ENCODE assay signal across 10 cellular contexts in genomic region chr17:6648181-6648580, GRCh38. TPM values are rescaled to one million over a fixed set of nuclear protein-coding genes. Genes with fewer than 3 reads are reported as not detected.
A peak's percentile ranks its signal among the peaks of the same experiment; 100 is the strongest.
DNase-seq lines count a peak whose midpoint lies in the region; ATAC-seq lines count a peak whose summit lies in the region.
"Had no signal": no experiment of that assay in that cellular context is flagged by ENCODE, and none has a peak within 500 bp of the region (broad histone marks: within the 10 kb centered on the region; RNA-seq: fewer than 3 reads in every experiment).

No MANE protein-coding gene starts in this region.

- ATAC-seq in GM18909 (IDR thresholded peaks at IDR 0.05; ENCODE audit: poor library complexity, unreplicated experiment) = no peak

- peaks cover 56% of the 10 kb centered on the region for H3K36me3 Mint-ChIP-seq in activated CD4-positive, alpha-beta memory T cell treated with anti-CD3 and anti-CD28 coated beads, Interleukin-2, amount 10 ng/mL, durations not matched to agents 7 days and 5 days (ENCODE audit: low read depth)
- peaks cover 39% of the 10 kb centered on the region for H3K36me3 Mint-ChIP-seq in activated CD4-positive, alpha-beta memory T cell treated with anti-CD3 and anti-CD28 coated beads for 36 hours

- peak overlapping the region; percentile 37 for H3K27ac Mint-ChIP-seq in activated CD4-positive, alpha-beta memory T cell treated with anti-CD3 and anti-CD28 coated beads, Interleukin-2, amount 10 ng/mL, durations not matched to agents 7 days and 5 days
- no peak overlapping the region for H3K27ac Mint-ChIP-seq in activated CD4-positive, alpha-beta memory T cell treated with anti-CD3 and anti-CD28 coated beads for 36 hours

- CTCF ChIA-PET in activated CD4-positive, alpha-beta memory T cell treated with anti-CD3 and anti-CD28 coated beads, Interleukin-2, amount 10 ng/mL, durations not matched to agents 7 days and 5 days (lab: Charles Lee) = interaction anchor here (0.6 to 1.4 kb wide), 4 partner anchors 122 to 177 kb away, joined by 3 to 18 read pairs (median 6); no protein-coding TSS in a partner anchor
- CTCF ChIA-PET in activated CD4-positive, alpha-beta memory T cell treated with anti-CD3 and anti-CD28 coated beads for 36 hours (lab: Charles Lee) = interaction anchor here (1.0 to 1.2 kb wide), 2 partner anchors 12 to 175 kb away, joined by 3 to 5 read pairs; no protein-coding TSS in a partner anchor

- POLR2A ChIA-PET in activated CD4-positive, alpha-beta memory T cell treated with anti-CD3 and anti-CD28 coated beads, Interleukin-2, amount 10 ng/mL, durations not matched to agents 7 days and 5 days (lab: Charles Lee) = interaction anchor here (4.5 kb wide), 1 partner anchor 8 kb away, joined by 71 read pairs; the partner anchor contains the start of genes KIAA0753 and TXNDC17
- POLR2A ChIA-PET in activated CD4-positive, alpha-beta memory T cell treated with anti-CD3 and anti-CD28 coated beads for 36 hours (lab: Charles Lee) = no interaction called here

- intact Hi-C loops in activated CD4-positive, alpha-beta memory T cell treated with anti-CD3 and anti-CD28 coated beads for 36 hours (cut with micrococcal nuclease) = loop anchor here (5.0 kb wide), 1 partner anchor 176 kb away; no protein-coding TSS in a partner anchor

- H3K4me1 Mint-ChIP-seq in activated CD4-positive, alpha-beta memory T cell treated with anti-CD3 and anti-CD28 coated beads, Interleukin-2, amount 10 ng/mL, durations not matched to agents 7 days and 5 days = peaks cover 67% of the 10 kb centered on the region
- H3K4me1 Mint-ChIP-seq in activated CD4-positive, alpha-beta memory T cell treated with anti-CD3 and anti-CD28 coated beads for 36 hours (ENCODE audit: low read depth) = peaks cover 70% of the 10 kb centered on the region

- DNase-seq in activated CD4-positive, alpha-beta memory T cell treated with anti-CD3 and anti-CD28 coated beads, Interleukin-2, amount 10 ng/mL, durations not matched to agents 7 days and 5 days = no peak
- DNase-seq in activated CD4-positive, alpha-beta memory T cell treated with anti-CD3 and anti-CD28 coated beads for 36 hours = no peak
- DNase-seq in MV-4-11 (lab: John Stamatoyannopoulos, UW) = peak; percentile 20
- DNase-seq in cerebellar cortex (ENCODE audit: low spot score) = peak; percentile 21
- DNase-seq in renal cortical epithelial cell (ENCODE audit: low read depth) = peak; percentile 42
- DNase-seq in AG20443 (ENCODE audit: low spot score) = no peak
- no peak for DNase-seq in central memory CD4-positive, alpha-beta T cell
- DNase-seq: cerebellar nuclear complex had no signal

- H3K4me3 Mint-ChIP-seq in activated CD4-positive, alpha-beta memory T cell treated with anti-CD3 and anti-CD28 coated beads, Interleukin-2, amount 10 ng/mL, durations not matched to agents 7 days and 5 days = no peak overlapping the region
- H3K4me3 Mint-ChIP-seq in activated CD4-positive, alpha-beta memory T cell treated with anti-CD3 and anti-CD28 coated beads for 36 hours = no peak overlapping the region

- H3K27me3 Mint-ChIP-seq in activated CD4-positive, alpha-beta memory T cell treated with anti-CD3 and anti-CD28 coated beads, Interleukin-2, amount 10 ng/mL, durations not matched to agents 7 days and 5 days = no peaks in the 10 kb centered on the region
- H3K27me3 Mint-ChIP-seq in activated CD4-positive, alpha-beta memory T cell treated with anti-CD3 and anti-CD28 coated beads for 36 hours = no peaks in the 10 kb centered on the region

- no peaks in the 10 kb centered on the region for H3K9me3 Mint-ChIP-seq in activated CD4-positive, alpha-beta memory T cell treated with anti-CD3 and anti-CD28 coated beads, Interleukin-2, amount 10 ng/mL, durations not matched to agents 7 days and 5 days
- no peaks in the 10 kb centered on the region for H3K9me3 Mint-ChIP-seq in activated CD4-positive, alpha-beta memory T cell treated with anti-CD3 and anti-CD28 coated beads for 36 hours

RNA-seq across cellular contexts. Expression of gene MED31, which starts 3.2 kb away (rescaled TPM):
- total RNA-seq in activated CD4-positive, alpha-beta memory T cell treated with anti-CD3 and anti-CD28 coated beads, Interleukin-2, amount 10 ng/mL, durations not matched to agents 7 days and 5 days = 10 to 100 TPM; 26.0 to 26.3 TPM
- 10 to 100 TPM; 22.6 to 25.9 TPM for total RNA-seq in activated CD4-positive, alpha-beta memory T cell treated with anti-CD3 and anti-CD28 coated beads for 36 hours
- 8.5 and 16.8 TPM in 2 replicates for total RNA-seq in renal cortical epithelial cell

RNA-seq across cellular contexts. Expression of gene C17orf100, which starts 3.4 kb away (rescaled TPM):
- total RNA-seq in activated CD4-positive, alpha-beta memory T cell treated with anti-CD3 and anti-CD28 coated beads, Interleukin-2, amount 10 ng/mL, durations not matched to agents 7 days and 5 days = 1 to 10 TPM; 1.1 to 1.9 TPM
- total RNA-seq in activated CD4-positive, alpha-beta memory T cell treated with anti-CD3 and anti-CD28 coated beads for 36 hours = 1 to 10 TPM; 1.5 to 1.8 TPM
- 1.4 TPM in 1 of 2 replicates, not detected in the other for total RNA-seq in renal cortical epithelial cell
- total RNA-seq: skeletal muscle tissue had no signal

RNA-seq across cellular contexts. Expression of gene TXNDC17, which starts 7.3 kb away (rescaled TPM):
- total RNA-seq in activated CD4-positive, alpha-beta memory T cell treated with anti-CD3 and anti-CD28 coated beads, Interleukin-2, amount 10 ng/mL, durations not matched to agents 7 days and 5 days = 10 to 100 TPM; 70.6 to 71.1 TPM
- total RNA-seq in activated CD4-positive, alpha-beta memory T cell treated with anti-CD3 and anti-CD28 coated beads for 36 hours = 100 to 1,000 TPM; 107 to 123 TPM
- total RNA-seq in renal cortical epithelial cell = 137 and 152 TPM in 2 replicates

RNA-seq across cellular contexts. Expression of gene KIAA0753, which starts 7.7 kb away (rescaled TPM):
- 10 to 100 TPM; 13.0 to 14.6 TPM for total RNA-seq in activated CD4-positive, alpha-beta memory T cell treated with anti-CD3 and anti-CD28 coated beads, Interleukin-2, amount 10 ng/mL, durations not matched to agents 7 days and 5 days
- total RNA-seq in activated CD4-positive, alpha-beta memory T cell treated with anti-CD3 and anti-CD28 coated beads for 36 hours = 10 to 100 TPM; 14.2 to 14.7 TPM
- 9.4 and 25.6 TPM in 2 replicates for total RNA-seq in renal cortical epithelial cell

Comparison
In these comparisons a context has a peak if more than half of its experiments do, and no peak if none do; other contexts are left out.
1. DNase-seq: peak in MV-4-11 (single experiment), cerebellar cortex (single experiment) and renal cortical epithelial cell (single experiment); none in activated CD4-positive, alpha-beta memory T cell treated with anti-CD3 and anti-CD28 coated beads, Interleukin-2, amount 10 ng/mL, durations not matched to agents 7 days and 5 days (single experiment), activated CD4-positive, alpha-beta memory T cell treated with anti-CD3 and anti-CD28 coated beads for 36 hours (single experiment), AG20443 (single experiment) and central memory CD4-positive, alpha-beta T cell (single experiment).